ENCODE assay signal across 10 cellular contexts in genomic region chr19:29918891-29919290, GRCh38.
"Had no signal": no experiment of that assay in that cellular context is flagged by ENCODE, and none has a peak within 500 bp of the region (broad histone marks: within the 10 kb centered on the region; RNA-seq: fewer than 3 reads in every experiment).

No MANE protein-coding gene starts in this region.

- H3K9ac ChIP-seq: GM23248 had no signal

- H3K4me3 ChIP-seq: GM23248, HAP-1, K562 had no signal

- H2AFZ ChIP-seq: GM23248 had no signal

- ATAC-seq: HCT116 had no signal

- H3K36me3 ChIP-seq: HAP-1 had no signal

- H3K27ac ChIP-seq: GM23248, HL-60 had no signal

- H3K4me1 ChIP-seq: HAP-1 had no signal

- H3K9me3 ChIP-seq: HAP-1 had no signal

- FAIRE-seq: K562 had no signal

- DNase-seq: GM23248, GOT3, H7, HFFc6, IMR-90, KG1 had no signal
